In genomic region chr3:192957441-192957951, GRCh38 we compare ENCODE assay signal across 10 cellular contexts. TPM values are rescaled to one million over a fixed set of nuclear protein-coding genes. Genes with fewer than 3 reads are reported as not detected.
A peak's percentile ranks its signal among the peaks of the same experiment; 100 is the strongest.
DNase-seq lines count a peak whose midpoint lies in the region; ATAC-seq and TF ChIP-seq lines count a peak whose summit lies in the region.
"Had no signal": no experiment of that assay in that cellular context is flagged by ENCODE, and none has a peak within 500 bp of the region (broad histone marks: within the 10 kb centered on the region; RNA-seq: fewer than 3 reads in every experiment).

No MANE protein-coding gene starts in this region.

- no peak overlapping the region for H3K4me3 ChIP-seq in upper lobe of left lung

- CTCF ChIA-PET in activated naive CD4-positive, alpha-beta T cell treated with anti-CD3 and anti-CD28 coated beads for 36 hours (lab: Charles Lee): interaction anchor here (0.8 kb wide), 1 partner anchor 58 kb away, joined by 3 read pairs; no protein-coding TSS in a partner anchor
- CTCF ChIA-PET in activated naive CD4-positive, alpha-beta T cell treated with anti-CD3 and anti-CD28 coated beads, Interleukin-2, amount 10 ng/mL, durations not matched to agents 7 days and 5 days (lab: Charles Lee): no interaction called here

- H3K27ac ChIP-seq in upper lobe of left lung: peak overlapping the region; percentile 13 to 66 (median 50)
- H3K27ac ChIP-seq: neutrophil, VCaP had no signal

- no peak for TF ChIP-seq CTCF in upper lobe of left lung (IDR thresholded peaks at IDR 0.05)

- DNase-seq in activated naive CD4-positive, alpha-beta T cell treated with anti-CD3 and anti-CD28 coated beads for 36 hours: peak; percentile 14
- no peak for DNase-seq in activated naive CD4-positive, alpha-beta T cell treated with anti-CD3 and anti-CD28 coated beads, Interleukin-2, amount 10 ng/mL, durations not matched to agents 7 days and 5 days
- no peak for DNase-seq in activated T-helper 2 cell treated with anti-CD3 and anti-CD28 coated beads, Interferon-gamma antibody, Interleukin-2, Interleukin-4, amounts not matched to agents 10 μg/mL and 5 μg/mL and 100 μg/mL, durations not matched to agents 14 hours and 24 hours and 36 hours (ENCODE audit: low spot score)
- DNase-seq in iris pigment epithelial cell (ENCODE audit: low read depth) (peak; percentile 98), upper lobe of left lung (peak in 1 of 2 donors; percentile 55)

- no peaks in the 10 kb centered on the region for H3K36me3 Mint-ChIP-seq in activated naive CD4-positive, alpha-beta T cell treated with anti-CD3 and anti-CD28 coated beads for 36 hours (ENCODE audit: low read depth)
- H3K36me3 Mint-ChIP-seq in activated naive CD4-positive, alpha-beta T cell treated with anti-CD3 and anti-CD28 coated beads, Interleukin-2, amount 10 ng/mL, durations not matched to agents 7 days and 5 days: no peaks in the 10 kb centered on the region
- peaks cover 3% of the 10 kb centered on the region for H3K36me3 Mint-ChIP-seq in activated T-helper 2 cell treated with anti-CD3 and anti-CD28 coated beads, Interferon-gamma antibody, Interleukin-2, Interleukin-4, amounts not matched to agents 10 μg/mL and 5 μg/mL and 100 μg/mL, durations not matched to agents 14 hours and 24 hours and 36 hours (ENCODE audit: low read depth)

- peaks cover 0 to 12% (median 7%) of the 10 kb centered on the region in 4 donors for H3K4me1 ChIP-seq in upper lobe of left lung

- no peaks in the 10 kb centered on the region for H3K27me3 ChIP-seq in upper lobe of left lung
- H3K27me3 ChIP-seq: neutrophil had no signal

- peak; percentile 84 to 96 for ATAC-seq in upper lobe of left lung (ENCODE audit: low FRiP score in 2 of 2)
- ATAC-seq in GM21717 (IDR thresholded peaks at IDR 0.05; ENCODE audit: unreplicated experiment): no peak
- no peak for ATAC-seq in HG03354 (IDR thresholded peaks at IDR 0.05; ENCODE audit: poor library complexity, severe bottlenecking, unreplicated experiment)
- ATAC-seq in HG03039 (IDR thresholded peaks at IDR 0.05; ENCODE audit: unreplicated experiment): no peak

- no peaks in the 10 kb centered on the region for H3K36me3 ChIP-seq in upper lobe of left lung
- H3K36me3 ChIP-seq: neutrophil had no signal

- no peaks in the 10 kb centered on the region for H3K27me3 Mint-ChIP-seq in activated naive CD4-positive, alpha-beta T cell treated with anti-CD3 and anti-CD28 coated beads for 36 hours (ENCODE audit: low read depth)
- no peaks in the 10 kb centered on the region for H3K27me3 Mint-ChIP-seq in activated naive CD4-positive, alpha-beta T cell treated with anti-CD3 and anti-CD28 coated beads, Interleukin-2, amount 10 ng/mL, durations not matched to agents 7 days and 5 days
- no peaks in the 10 kb centered on the region for H3K27me3 Mint-ChIP-seq in activated T-helper 2 cell treated with anti-CD3 and anti-CD28 coated beads, Interferon-gamma antibody, Interleukin-2, Interleukin-4, amounts not matched to agents 10 μg/mL and 5 μg/mL and 100 μg/mL, durations not matched to agents 14 hours and 24 hours and 36 hours (ENCODE audit: low read depth)

- H3K27ac Mint-ChIP-seq in activated naive CD4-positive, alpha-beta T cell treated with anti-CD3 and anti-CD28 coated beads for 36 hours: no peak overlapping the region
- H3K27ac Mint-ChIP-seq in activated naive CD4-positive, alpha-beta T cell treated with anti-CD3 and anti-CD28 coated beads, Interleukin-2, amount 10 ng/mL, durations not matched to agents 7 days and 5 days: no peak overlapping the region
- peak overlapping the region; percentile 64 for H3K27ac Mint-ChIP-seq in activated T-helper 2 cell treated with anti-CD3 and anti-CD28 coated beads, Interferon-gamma antibody, Interleukin-2, Interleukin-4, amounts not matched to agents 10 μg/mL and 5 μg/mL and 100 μg/mL, durations not matched to agents 14 hours and 24 hours and 36 hours

- intact Hi-C loops in activated naive CD4-positive, alpha-beta T cell treated with anti-CD3 and anti-CD28 coated beads for 36 hours (cut with micrococcal nuclease): no loop called here
- intact Hi-C loops in activated T-helper 2 cell treated with anti-CD3 and anti-CD28 coated beads, Interferon-gamma antibody, Interleukin-2, Interleukin-4, amounts not matched to agents 10 μg/mL and 5 μg/mL and 100 μg/mL, durations not matched to agents 14 hours and 24 hours and 36 hours (cut with micrococcal nuclease): loop anchor here (1.0 to 5.0 kb wide), 2 partner anchors 23 to 40 kb away; partner anchors contain the start of gene MB21D2

- peaks cover 4% of the 10 kb centered on the region for H3K9me3 Mint-ChIP-seq in activated naive CD4-positive, alpha-beta T cell treated with anti-CD3 and anti-CD28 coated beads for 36 hours
- no peaks in the 10 kb centered on the region for H3K9me3 Mint-ChIP-seq in activated naive CD4-positive, alpha-beta T cell treated with anti-CD3 and anti-CD28 coated beads, Interleukin-2, amount 10 ng/mL, durations not matched to agents 7 days and 5 days
- H3K9me3 Mint-ChIP-seq in activated T-helper 2 cell treated with anti-CD3 and anti-CD28 coated beads, Interferon-gamma antibody, Interleukin-2, Interleukin-4, amounts not matched to agents 10 μg/mL and 5 μg/mL and 100 μg/mL, durations not matched to agents 14 hours and 24 hours and 36 hours: no peaks in the 10 kb centered on the region

- no peak overlapping the region for H3K4me3 Mint-ChIP-seq in activated naive CD4-positive, alpha-beta T cell treated with anti-CD3 and anti-CD28 coated beads for 36 hours
- no peak overlapping the region for H3K4me3 Mint-ChIP-seq in activated naive CD4-positive, alpha-beta T cell treated with anti-CD3 and anti-CD28 coated beads, Interleukin-2, amount 10 ng/mL, durations not matched to agents 7 days and 5 days
- H3K4me3 Mint-ChIP-seq in activated T-helper 2 cell treated with anti-CD3 and anti-CD28 coated beads, Interferon-gamma antibody, Interleukin-2, Interleukin-4, amounts not matched to agents 10 μg/mL and 5 μg/mL and 100 μg/mL, durations not matched to agents 14 hours and 24 hours and 36 hours (ENCODE audit: low read depth): no peak overlapping the region

- 15 to 23% methylated on average over 5 of the region's 5 CpGs for WGBS in upper lobe of left lung, 2 donors

- peak in 2 of 4 donors; percentile 22 to 66 for TF ChIP-seq EP300 in upper lobe of left lung (IDR thresholded peaks at IDR 0.05)

- H3K9me3 ChIP-seq in upper lobe of left lung: no peaks in the 10 kb centered on the region
- H3K9me3 ChIP-seq: neutrophil had no signal

- TF ChIP-seq POLR2A in upper lobe of left lung (IDR thresholded peaks at IDR 0.05): peak in 2 of 4 donors; percentile 4 to 44

- H3K4me1 Mint-ChIP-seq in activated naive CD4-positive, alpha-beta T cell treated with anti-CD3 and anti-CD28 coated beads for 36 hours (ENCODE audit: low read depth): peaks cover 23% of the 10 kb centered on the region
- H3K4me1 Mint-ChIP-seq in activated naive CD4-positive, alpha-beta T cell treated with anti-CD3 and anti-CD28 coated beads, Interleukin-2, amount 10 ng/mL, durations not matched to agents 7 days and 5 days: no peaks in the 10 kb centered on the region
- peaks cover 25% of the 10 kb centered on the region for H3K4me1 Mint-ChIP-seq in activated T-helper 2 cell treated with anti-CD3 and anti-CD28 coated beads, Interferon-gamma antibody, Interleukin-2, Interleukin-4, amounts not matched to agents 10 μg/mL and 5 μg/mL and 100 μg/mL, durations not matched to agents 14 hours and 24 hours and 36 hours (ENCODE audit: low read depth)

RNA-seq across cellular contexts. Expression of gene MB21D2, which starts 39.8 kb away (rescaled TPM):
- total RNA-seq in activated naive CD4-positive, alpha-beta T cell treated with anti-CD3 and anti-CD28 coated beads for 36 hours: 1 to 10 TPM; 6.4 to 6.5 TPM
- total RNA-seq in activated T-helper 2 cell treated with anti-CD3 and anti-CD28 coated beads, Interferon-gamma antibody, Interleukin-2, Interleukin-4, amounts not matched to agents 10 μg/mL and 5 μg/mL and 100 μg/mL, durations not matched to agents 14 hours and 24 hours and 36 hours: 17.7 TPM in 2 replicates
- total RNA-seq in upper lobe of left lung: 1 to 10 TPM; 4.6 to 8.0 (median 5.3) TPM

Comparison
In these comparisons a context has a peak if more than half of its experiments do, and no peak if none do; other contexts are left out.
1. DNase-seq: peak in activated naive CD4-positive, alpha-beta T cell treated with anti-CD3 and anti-CD28 coated beads for 36 hours (single experiment) and iris pigment epithelial cell (single experiment); none in activated naive CD4-positive, alpha-beta T cell treated with anti-CD3 and anti-CD28 coated beads, Interleukin-2, amount 10 ng/mL, durations not matched to agents 7 days and 5 days (single experiment) and activated T-helper 2 cell treated with anti-CD3 and anti-CD28 coated beads, Interferon-gamma antibody, Interleukin-2, Interleukin-4, amounts not matched to agents 10 μg/mL and 5 μg/mL and 100 μg/mL, durations not matched to agents 14 hours and 24 hours and 36 hours (single experiment).
2. ATAC-seq: peak in upper lobe of left lung (2 of 2); none in GM21717 (single experiment), HG03354 (single experiment) and HG03039 (single experiment).